8 cellular contexts compared by ENCODE assay signal in the genomic region with DNA sequence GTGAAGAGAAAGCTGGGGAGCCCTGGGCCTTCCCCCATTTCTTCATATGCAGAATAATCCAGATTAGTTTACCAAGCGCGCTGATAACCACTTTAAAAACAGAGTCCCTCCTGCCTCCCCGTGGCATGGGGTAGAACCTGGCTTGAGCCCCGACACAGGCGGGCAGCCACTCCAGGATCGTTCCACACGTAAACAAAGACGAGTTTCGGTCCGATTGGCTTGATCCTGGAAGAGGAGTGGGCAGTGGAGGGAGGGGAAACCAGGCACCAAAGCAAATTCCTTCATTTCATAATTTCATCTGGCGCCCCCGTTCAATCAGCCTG. TPM values are rescaled to one million over a fixed set of nuclear protein-coding genes. Genes with fewer than 3 reads are reported as not detected.
A peak's percentile ranks its signal among the peaks of the same experiment; 100 is the strongest.
DNase-seq lines count a peak whose midpoint lies in the region; ATAC-seq, FAIRE-seq and TF ChIP-seq lines count a peak whose summit lies in the region.

No MANE protein-coding gene starts in this region.

- intact Hi-C loops in activated naive CD4-positive, alpha-beta T cell treated with anti-CD3 and anti-CD28 coated beads for 36 hours (cut with micrococcal nuclease), result loop anchor here (2.0 to 10.0 kb wide), 3 partner anchors 102 to 1494 kb away; partner anchors contain the start of gene CREBL2
- intact Hi-C loops in HepG2 (cut with micrococcal nuclease; ENCODE audit: unreplicated experiment), result loop anchor here (5.0 kb wide), 2 partner anchors 53 to 1673 kb away; no protein-coding TSS in a partner anchor

- peaks cover 14% of the 10 kb centered on the region for H3K27me3 Mint-ChIP-seq in activated naive CD4-positive, alpha-beta T cell treated with anti-CD3 and anti-CD28 coated beads for 36 hours (ENCODE audit: low read depth)

- H3K36me3 ChIP-seq in brain microvascular endothelial cell (replicated peaks), result peaks cover 16% of the 10 kb centered on the region
- H3K36me3 ChIP-seq in HepG2 (replicated peaks in 1 of 2; ENCODE audit: control insufficient read depth in 1 of 2, insufficient read depth in 2 of 2, low read length in 2 of 2), result no peaks in the 10 kb centered on the region
- no peaks in the 10 kb centered on the region for H3K36me3 ChIP-seq in upper lobe of left lung

- no TSS peak for BruUV-seq in HepG2 (replicated peaks; lab: Mats Ljungman, UMichigan)

- no peak overlapping the region for H3K9ac ChIP-seq in HepG2 (ENCODE audit: insufficient read depth, low read depth, low read length)

- no peak for TF ChIP-seq RAD21 in HepG2 (CRISPR knock-in tag; IDR thresholded peaks at IDR 0.05)

- H3K27ac Mint-ChIP-seq in activated naive CD4-positive, alpha-beta T cell treated with anti-CD3 and anti-CD28 coated beads for 36 hours, result no peak overlapping the region

- no peaks in the 10 kb centered on the region for H3K9me3 Mint-ChIP-seq in activated naive CD4-positive, alpha-beta T cell treated with anti-CD3 and anti-CD28 coated beads for 36 hours

- H3K4me1 ChIP-seq in HepG2 (ENCODE audit: insufficient read depth, low read length), result peaks cover 19% of the 10 kb centered on the region; the same call in 1 of the 2 replicates
- H3K4me1 ChIP-seq in upper lobe of left lung, result peaks cover 0 to 17% (median 3%) of the 10 kb centered on the region in 4 donors

- TF ChIP-seq POLR2A in HepG2 (IDR thresholded peaks at IDR 0.05; ENCODE audit: insufficient read depth in 1 of 2, low read depth in 2 of 2, low read length in 2 of 2), result no peak
- TF ChIP-seq POLR2A in upper lobe of left lung (IDR thresholded peaks at IDR 0.05), result no peak

- no peaks in the 10 kb centered on the region for H3K36me3 Mint-ChIP-seq in activated naive CD4-positive, alpha-beta T cell treated with anti-CD3 and anti-CD28 coated beads for 36 hours (ENCODE audit: low read depth)

- no peak for FAIRE-seq in HepG2 (lab: Jason Lieb, UNC)

- TF ChIP-seq EP300 in HepG2 (IDR thresholded peaks at IDR 0.05; ENCODE audit: low read depth in 2 of 2, low read length in 2 of 2) (no peak), HepG2 (CRISPR knock-in tag; IDR thresholded peaks at IDR 0.05; ENCODE audit: borderline replicate concordance) (no peak), upper lobe of left lung (IDR thresholded peaks at IDR 0.05) (peak in 1 of 4 donors; percentile 76)

- no peak for TF ChIP-seq CTCF in brain microvascular endothelial cell (IDR thresholded peaks at IDR 0.05; ENCODE audit: low read depth, low read length, missing control alignments)
- TF ChIP-seq CTCF in HepG2 (CRISPR knock-in tag; IDR thresholded peaks at IDR 0.05), result no peak
- TF ChIP-seq CTCF in upper lobe of left lung (IDR thresholded peaks at IDR 0.05), result peak in 2 of 6 experiments; percentile 4 to 29

- H3K4me1 Mint-ChIP-seq in activated naive CD4-positive, alpha-beta T cell treated with anti-CD3 and anti-CD28 coated beads for 36 hours (ENCODE audit: low read depth), result peaks cover 14% of the 10 kb centered on the region

- H2AFZ ChIP-seq in HepG2 (ENCODE audit: low read length), result no peak overlapping the region

- no peaks in the 10 kb centered on the region for H4K20me1 ChIP-seq in HepG2 (ENCODE audit: insufficient read depth, low read length)

- 17% methylated on average over 7 of the region's 12 CpGs for WGBS in HepG2 (ENCODE audit: low lambda C conversion rate)
- 21 to 29% methylated on average over 3 to 12 of the region's 12 CpGs for WGBS in upper lobe of left lung, 2 donors

- in situ Hi-C loops in brain microvascular endothelial cell (cut with HindIII; ENCODE audit: low pct_ligation_motif_present, low sequenced_read_pairs), result no loop called here
- in situ Hi-C loops in HepG2 (cut with HindIII; ENCODE audit: extremely low pct_ligation_motif_present, low pct_unique_long_range_greater_than_20kb), result no loop called here

- H3K9me3 ChIP-seq in HepG2 (ENCODE audit: low read length), result no peaks in the 10 kb centered on the region
- no peaks in the 10 kb centered on the region for H3K9me3 ChIP-seq in upper lobe of left lung

- H3K27ac ChIP-seq in brain microvascular endothelial cell (peak overlapping the region; percentile 98), HepG2 (ENCODE audit: extremely low read length, insufficient read depth, low read length) (no peak overlapping the region), upper lobe of left lung (peak overlapping the region; percentile 58 to 98 (median 86))

- H3K27me3 ChIP-seq in brain microvascular endothelial cell (replicated peaks), result no peaks in the 10 kb centered on the region
- H3K27me3 ChIP-seq in HepG2 (ENCODE audit: control insufficient read depth in 1 of 2, insufficient read depth in 2 of 2, low read length in 2 of 2), result peaks cover 9 to 60% of the 10 kb centered on the region in 2 experiments; a peak in 4 of 5 replicates
- peaks cover 0 to 9% (median 0%) of the 10 kb centered on the region in 4 donors for H3K27me3 ChIP-seq in upper lobe of left lung

- POLR2A ChIA-PET in HepG2 (lab: Yijun Ruan, JAX), result no interaction called here

- peak overlapping the region; percentile 82 for H3K4me3 Mint-ChIP-seq in activated naive CD4-positive, alpha-beta T cell treated with anti-CD3 and anti-CD28 coated beads for 36 hours

- ATAC-seq in HepG2 (peak; percentile 69), upper lobe of left lung (ENCODE audit: low FRiP score in 2 of 2) (peak; percentile 5 to 6), HG03159 (IDR thresholded peaks at IDR 0.05; ENCODE audit: unreplicated experiment) (no peak)

- H3K4me2 ChIP-seq in HepG2 (ENCODE audit: low read depth, low read length), result peak overlapping the region; percentile 97

- CTCF ChIA-PET in activated naive CD4-positive, alpha-beta T cell treated with anti-CD3 and anti-CD28 coated beads for 36 hours (lab: Charles Lee), result interaction anchor here (0.6 to 2.0 kb wide), 10 partner anchors 10 to 154 kb away, joined by 3 to 10 read pairs (median 4); no protein-coding TSS in a partner anchor
- CTCF ChIA-PET in HepG2 (lab: Yijun Ruan, JAX; ENCODE audit: low intra/inter-chr PET ratio, low total read pairs), result no interaction called here

- peak; percentile 10 for DNase-seq in activated naive CD4-positive, alpha-beta T cell treated with anti-CD3 and anti-CD28 coated beads for 36 hours
- DNase-seq in activated naive CD4-positive, alpha-beta T cell (lab: John Stamatoyannopoulos, UW), result no peak
- DNase-seq in brain microvascular endothelial cell (no peak), HepG2 (ENCODE audit: low spot score) (no peak), upper lobe of left lung (peak in 1 of 2 donors; percentile 77), SHP77 (lab: John Stamatoyannopoulos, UW) (no peak), AG20443 (ENCODE audit: low spot score) (no peak)

- H3K4me3 ChIP-seq in brain microvascular endothelial cell (ENCODE audit: low read depth, low read length), result peak overlapping the region; percentile 63
- H3K4me3 ChIP-seq in HepG2 (replicated peaks in 1 of 3; ENCODE audit: insufficient read depth in 1 of 3, low read depth in 2 of 3, low read length in 3 of 3), result peak overlapping the region; percentile 48 to 71 (median 52); a peak in 5 of 6 replicates
- peak overlapping the region in 3 of 4 donors; percentile 38 to 50 (median 49) for H3K4me3 ChIP-seq in upper lobe of left lung

- no peaks in the 10 kb centered on the region for H3K79me2 ChIP-seq in HepG2 (ENCODE audit: insufficient read depth, low read length)

TF ChIP-seq in HepG2, 621 proteins besides CTCF, POLR2A, EP300 and RAD21 (continues in another document):
- TF ChIP-seq, protein P1, sequence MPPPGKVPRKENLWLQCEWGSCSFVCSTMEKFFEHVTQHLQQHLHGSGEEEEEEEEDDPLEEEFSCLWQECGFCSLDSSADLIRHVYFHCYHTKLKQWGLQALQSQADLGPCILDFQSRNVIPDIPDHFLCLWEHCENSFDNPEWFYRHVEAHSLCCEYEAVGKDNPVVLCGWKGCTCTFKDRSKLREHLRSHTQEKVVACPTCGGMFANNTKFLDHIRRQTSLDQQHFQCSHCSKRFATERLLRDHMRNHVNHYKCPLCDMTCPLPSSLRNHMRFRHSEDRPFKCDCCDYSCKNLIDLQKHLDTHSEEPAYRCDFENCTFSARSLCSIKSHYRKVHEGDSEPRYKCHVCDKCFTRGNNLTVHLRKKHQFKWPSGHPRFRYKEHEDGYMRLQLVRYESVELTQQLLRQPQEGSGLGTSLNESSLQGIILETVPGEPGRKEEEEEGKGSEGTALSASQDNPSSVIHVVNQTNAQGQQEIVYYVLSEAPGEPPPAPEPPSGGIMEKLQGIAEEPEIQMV (CRISPR knock-in tag; IDR thresholded peaks at IDR 0.05; ENCODE audit: low read depth), result no peak
- TF ChIP-seq ZBTB1 (CRISPR knock-in tag; IDR thresholded peaks at IDR 0.05; ENCODE audit: borderline replicate concordance), result no peak
- TF ChIP-seq SMARCE1 (IDR thresholded peaks at IDR 0.05; ENCODE audit: borderline replicate concordance), result no peak
- 0 out of 2 replicates have a peak, but pooled peaks have one; percentile 27 for TF ChIP-seq ZSCAN9 (CRISPR knock-in tag; IDR thresholded peaks at IDR 0.05; ENCODE audit: borderline replicate concordance)
- no peak for TF ChIP-seq ISX (CRISPR knock-in tag; conservative IDR thresholded peaks at IDR 0.05)

RNA-seq across cellular contexts. Expression of gene GPRC5A, which starts 0.9 kb away (rescaled TPM):
- total RNA-seq in activated naive CD4-positive, alpha-beta T cell treated with anti-CD3 and anti-CD28 coated beads for 36 hours, result under 1 TPM; 0.24 to 0.64 TPM
- total RNA-seq in HepG2 (2016; rRNA removed; fragmentation: Illumina TruSeq; extraction: Trizol) (0.24 and 0.27 TPM in 2 replicates), upper lobe of left lung (100 to 1,000 TPM; 194 to 890 (median 653) TPM)
- 0.18 TPM in 1 of 2 replicates, not detected in the other for total RNA-seq in HepG2 (2016; cell fraction: cytosol; rRNA removed; fragmentation: Illumina TruSeq; extraction: Trizol; ENCODE audit: low read depth)
- 0.18 and 0.80 TPM in 2 replicates for total RNA-seq in HepG2 (2016; cell fraction: insoluble cytoplasmic fraction; rRNA removed; fragmentation: Illumina TruSeq; extraction: Trizol)
- 0.06 and 0.07 TPM in 2 replicates for total RNA-seq in HepG2 (2016; cell fraction: membrane; rRNA removed; fragmentation: Illumina TruSeq; extraction: Trizol)
- 0.63 and 1.0 TPM in 2 replicates for total RNA-seq in HepG2 (2016; cell fraction: nucleus; rRNA removed; fragmentation: Illumina TruSeq; extraction: Trizol)
- polyA plus RNA-seq in HepG2 (2011; rRNA removed), result 3.0 and 3.3 TPM in 2 replicates
- polyA plus RNA-seq in HepG2 (2011; cell fraction: cytosol; rRNA removed), result 3.3 TPM in 2 replicates
- 1.1 and 1.2 TPM in 2 replicates for polyA plus RNA-seq in HepG2 (2011; cell fraction: nucleus; rRNA removed)
- 0.38 and 0.91 TPM in 2 replicates for polyA plus RNA-seq in HepG2 (2012)
- 0.05 and 0.16 TPM in 2 replicates for polyA plus RNA-seq in HepG2 (2016; cell fraction: cytosol; fragmentation: Illumina TruSeq; extraction: Trizol; ENCODE audit: low read depth)
- 0.49 and 0.73 TPM in 2 replicates for polyA plus RNA-seq in HepG2 (2016; cell fraction: insoluble cytoplasmic fraction; fragmentation: Illumina TruSeq; extraction: Trizol; ENCODE audit: low read depth)
- polyA plus RNA-seq in HepG2 (2016; cell fraction: membrane; fragmentation: Illumina TruSeq; extraction: Trizol; ENCODE audit: low read depth), result 0.24 and 0.27 TPM in 2 replicates
- 1.00 and 1.3 TPM in 2 replicates for polyA plus RNA-seq in HepG2 (2016; cell fraction: nucleus; fragmentation: Illumina TruSeq; extraction: Trizol; ENCODE audit: insufficient read depth, low read depth)
- 20.8 and 1,453 TPM in 2 replicates for polyA minus RNA-seq in HepG2 (2011; rRNA and poly(A)+ RNA removed; ENCODE audit: low replicate concordance)
- polyA minus RNA-seq in HepG2 (2011; cell fraction: cytosol; rRNA and poly(A)+ RNA removed), result 2.6 and 2.8 TPM in 2 replicates
- 1.1 and 1.4 TPM in 2 replicates for polyA minus RNA-seq in HepG2 (2011; cell fraction: nucleus; rRNA and poly(A)+ RNA removed)

Comparison
In these comparisons a context has a peak if more than half of its experiments do, and no peak if none do; other contexts are left out.
1. RNA of gene GPRC5A, which starts 0.9 kb away (total RNA-seq): 194 to 890 TPM in upper lobe of left lung; 0.24 to 0.64 TPM in activated naive CD4-positive, alpha-beta T cell treated with anti-CD3 and anti-CD28 coated beads for 36 hours and 0.06 to 1.0 TPM in HepG2; every median in the first group is over 10 times any median in the second.
2. Peak in every context shown above with its lines, with median percentiles within 50 percentile points of each other: H3K4me3 ChIP-seq.